Comparison of ENCODE assay signal across 13 cellular contexts in the genomic region with DNA sequence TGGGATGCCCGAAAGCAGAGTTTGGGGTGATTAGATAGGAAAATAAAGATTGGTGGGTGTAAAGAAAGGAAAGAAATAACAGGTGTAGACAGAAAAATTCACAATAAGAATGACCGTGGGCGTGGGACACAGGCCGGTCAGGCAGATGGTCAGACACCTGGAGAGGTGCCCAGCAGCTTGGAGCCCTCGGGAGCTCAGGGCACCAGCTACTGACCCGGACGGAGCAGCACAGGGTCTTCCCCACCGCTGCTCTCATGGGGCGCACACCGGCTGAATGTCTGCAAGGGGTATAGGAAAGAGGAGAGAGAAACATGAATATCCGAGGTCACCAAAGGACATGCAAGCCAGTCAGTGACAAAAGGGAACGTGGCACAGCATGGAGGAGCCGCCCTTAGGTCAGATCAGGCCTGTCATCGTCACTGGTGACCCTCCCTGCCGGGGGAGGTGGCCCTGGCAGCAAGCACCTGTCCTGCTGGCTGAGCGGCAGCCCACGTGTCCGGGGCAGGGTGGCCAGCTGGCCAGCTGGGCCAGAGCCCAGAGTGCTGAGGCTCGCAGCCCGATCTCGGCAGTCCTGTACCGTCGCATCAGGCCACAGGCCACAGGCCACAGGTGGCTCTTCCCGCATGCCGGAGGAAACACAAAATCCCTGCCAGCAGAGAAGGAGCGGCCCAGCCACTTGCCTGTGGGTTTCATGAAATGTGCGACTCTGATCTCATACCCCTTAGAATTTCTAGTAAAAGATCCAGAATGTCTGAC.
A peak's percentile ranks its signal among the peaks of the same experiment; 100 is the strongest.
DNase-seq lines count a peak whose midpoint lies in the region; ATAC-seq and TF ChIP-seq lines count a peak whose summit lies in the region.
"Had no signal": no experiment of that assay in that cellular context is flagged by ENCODE, and none has a peak within 500 bp of the region (broad histone marks: within the 10 kb centered on the region; RNA-seq: fewer than 3 reads in every experiment).

No MANE protein-coding gene starts in this region.

- H3K27ac ChIP-seq in body of pancreas (peak overlapping the region in 1 of 4 donors; percentile 32), lower lobe of right lung (no peak overlapping the region), ascending aorta (no peak overlapping the region)

- TF ChIP-seq CTCF in body of pancreas (IDR thresholded peaks at IDR 0.05) (no peak), lower lobe of right lung (IDR thresholded peaks at IDR 0.05) (no peak), ascending aorta (IDR thresholded peaks at IDR 0.05) (no peak)

- intact Hi-C loops in body of pancreas (cut with DNase I), result loop anchor here (5.0 kb wide), 1 partner anchor 298 kb away; no protein-coding TSS in a partner anchor
- intact Hi-C loops in lower lobe of right lung (cut with DNase I), result no loop called here
- intact Hi-C loops in ascending aorta (cut with DNase I), result no loop called here

- peak overlapping the region; percentile 53 for H3K27ac Mint-ChIP-seq in stimulated activated naive B cell treated with anti-CD40 and anti-IgM and Interleukin-4, amounts not matched to agents 10 μg/mL and 1 μg/mL and 100 μg/mL, for 72 hours
- H3K27ac Mint-ChIP-seq: activated naive CD8-positive, alpha-beta T cell treated with anti-CD3 and anti-CD28 coated beads, Interleukin-2, amount 50 U/mL, for 24 hours; endodermal cell; progenitor cell of endocrine pancreas had no signal

- H3K27me3 ChIP-seq in body of pancreas, result no peaks in the 10 kb centered on the region
- no peaks in the 10 kb centered on the region for H3K27me3 ChIP-seq in lower lobe of right lung (ENCODE audit: low read depth)
- no peaks in the 10 kb centered on the region for H3K27me3 ChIP-seq in ascending aorta

- H3K4me3 ChIP-seq in body of pancreas (no peak overlapping the region), lower lobe of right lung (no peak overlapping the region), ascending aorta (no peak overlapping the region)
- H3K4me3 ChIP-seq: lung had no signal

- WGBS in body of pancreas, 2 donors, result 50 to 59% methylated on average over 16 to 27 of the region's 27 CpGs

- H3K9me3 ChIP-seq in body of pancreas, result no peaks in the 10 kb centered on the region
- H3K9me3 ChIP-seq in lower lobe of right lung, result no peaks in the 10 kb centered on the region
- no peaks in the 10 kb centered on the region for H3K9me3 ChIP-seq in ascending aorta

- H3K4me1 Mint-ChIP-seq in stimulated activated naive B cell treated with anti-CD40 and anti-IgM and Interleukin-4, amounts not matched to agents 10 μg/mL and 1 μg/mL and 100 μg/mL, for 72 hours, result peaks cover 4 to 6% of the 10 kb centered on the region in 2 donors
- H3K4me1 Mint-ChIP-seq: activated naive CD8-positive, alpha-beta T cell treated with anti-CD3 and anti-CD28 coated beads, Interleukin-2, amount 50 U/mL, for 24 hours had no signal

- H3K27me3 Mint-ChIP-seq in stimulated activated naive B cell treated with anti-CD40 and anti-IgM and Interleukin-4, amounts not matched to agents 10 μg/mL and 1 μg/mL and 100 μg/mL, for 72 hours, result peaks cover 7 to 17% of the 10 kb centered on the region in 2 donors

- H3K36me3 ChIP-seq in body of pancreas (replicated peaks in 1 of 2; ENCODE audit: insufficient read depth in 1 of 2, low read depth in 2 of 2), result no peaks in the 10 kb centered on the region
- no peaks in the 10 kb centered on the region for H3K36me3 ChIP-seq in lower lobe of right lung
- H3K36me3 ChIP-seq in ascending aorta, result no peaks in the 10 kb centered on the region

- peak; percentile 89 for ATAC-seq in body of pancreas
- ATAC-seq in lower lobe of right lung, result peak; percentile 32 to 42
- no peak for ATAC-seq in stimulated activated naive B cell treated with anti-CD40 and anti-IgM and Interleukin-4, amounts not matched to agents 10 μg/mL and 1 μg/mL and 100 μg/mL, for 72 hours (replicated peaks)
- no peak for ATAC-seq in HG02610 (IDR thresholded peaks at IDR 0.05; ENCODE audit: unreplicated experiment)
- ATAC-seq: activated naive CD8-positive, alpha-beta T cell treated with anti-CD3 and anti-CD28 coated beads, Interleukin-2, amount 50 U/mL, for 24 hours had no signal

- H3K4me3 Mint-ChIP-seq in stimulated activated naive B cell treated with anti-CD40 and anti-IgM and Interleukin-4, amounts not matched to agents 10 μg/mL and 1 μg/mL and 100 μg/mL, for 72 hours, result no peak overlapping the region
- H3K4me3 Mint-ChIP-seq: activated naive CD8-positive, alpha-beta T cell treated with anti-CD3 and anti-CD28 coated beads, Interleukin-2, amount 50 U/mL, for 24 hours; endodermal cell had no signal

- DNase-seq in GM04504 (ENCODE audit: low read depth) (peak; percentile 35), body of pancreas (peak; percentile 78 to 87 (median 84)), lower lobe of right lung (no peak), ascending aorta (ENCODE audit: low spot score in 2 of 2) (no peak), DMS79 (lab: John Stamatoyannopoulos, UW) (no peak), NCI-H748 treated with DMSO at 0.1 percent for 48 hours (lab: John Stamatoyannopoulos, UW) (no peak)
- DNase-seq in stimulated activated naive B cell treated with anti-CD40 and anti-IgM and Interleukin-4, amounts not matched to agents 10 μg/mL and 1 μg/mL and 100 μg/mL, for 72 hours, result no peak
- DNase-seq: activated naive CD8-positive, alpha-beta T cell treated with anti-CD3 and anti-CD28 coated beads, Interleukin-2, amount 50 U/mL, for 24 hours; endodermal cell; MV-4-11 had no signal

- TF ChIP-seq POLR2A in body of pancreas (IDR thresholded peaks at IDR 0.05), result no peak

- no peaks in the 10 kb centered on the region for H3K36me3 Mint-ChIP-seq in stimulated activated naive B cell treated with anti-CD40 and anti-IgM and Interleukin-4, amounts not matched to agents 10 μg/mL and 1 μg/mL and 100 μg/mL, for 72 hours

- no peaks in the 10 kb centered on the region for H3K9me3 Mint-ChIP-seq in stimulated activated naive B cell treated with anti-CD40 and anti-IgM and Interleukin-4, amounts not matched to agents 10 μg/mL and 1 μg/mL and 100 μg/mL, for 72 hours
- H3K9me3 Mint-ChIP-seq: activated naive CD8-positive, alpha-beta T cell treated with anti-CD3 and anti-CD28 coated beads, Interleukin-2, amount 50 U/mL, for 24 hours; endodermal cell had no signal

- H3K4me1 ChIP-seq in body of pancreas (peaks cover 28% of the 10 kb centered on the region), lower lobe of right lung (no peaks in the 10 kb centered on the region), ascending aorta (peaks cover 0 to 3% of the 10 kb centered on the region in 2 donors)

Comparison
In these comparisons a context has a peak if more than half of its experiments do, and no peak if none do; other contexts are left out.
1. DNase-seq: peak in GM04504 (single experiment) and body of pancreas (4 of 4); none in lower lobe of right lung (single experiment), stimulated activated naive B cell treated with anti-CD40 and anti-IgM and Interleukin-4, amounts not matched to agents 10 μg/mL and 1 μg/mL and 100 μg/mL, for 72 hours (single experiment), ascending aorta (0 of 2), DMS79 (single experiment) and NCI-H748 treated with DMSO at 0.1 percent for 48 hours (single experiment).
2. ATAC-seq: peak in body of pancreas (single experiment) and lower lobe of right lung (2 of 2); none in stimulated activated naive B cell treated with anti-CD40 and anti-IgM and Interleukin-4, amounts not matched to agents 10 μg/mL and 1 μg/mL and 100 μg/mL, for 72 hours (0 of 2) and HG02610 (single experiment).